In genomic region chr1:219724440-219724839, GRCh38 we compare ENCODE assay signal across 28 cellular contexts.
"Had no signal": no experiment of that assay in that cellular context is flagged by ENCODE, and none has a peak within 500 bp of the region (broad histone marks: within the 10 kb centered on the region; RNA-seq: fewer than 3 reads in every experiment).

No MANE protein-coding gene starts in this region.

- DNase-seq: activated CD4-positive, alpha-beta T cell treated with anti-CD3 and anti-CD28 coated beads, Interleukin-2, amount 50 U/mL, for 1 hour; activated CD4-positive, CD25-positive, alpha-beta regulatory T cell treated with anti-CD3 and anti-CD28 coated beads, Interleukin-2, amount 50 U/mL, for 72 hours; activated CD8-positive, alpha-beta T cell treated with anti-CD3 and anti-CD28 coated beads for 36 hours; activated gamma-delta T cell treated with Interleukin-2 at 50 U/mL for 16 hours; activated naive CD4-positive, alpha-beta T cell treated with anti-CD3 and anti-CD28 coated beads, Interleukin-2, amount 50 U/mL, for 16 hours; activated T-cell treated with anti-CD3 and anti-CD28 coated beads, Interleukin-2, amount 50 U/mL, for 4 hours; amniotic stem cell; brain microvascular endothelial cell; dorsolateral prefrontal cortex; effector memory CD4-positive, alpha-beta T cell; erythroblast; heart left ventricle; left lung; lower lobe of right lung; mesenchymal stem cell; natural killer cell; posterior cingulate gyrus; stimulated activated CD4-positive, alpha-beta T cell treated with anti-CD3 and anti-CD28 coated beads, Interleukin-15, amount 100 ng/mL, for 24 hours; stimulated activated CD4-positive, alpha-beta T cell treated with anti-CD3 and anti-CD28 coated beads, Interleukin-2, amount 100 ng/mL, for 24 hours; stimulated activated naive CD4-positive, alpha-beta T cell; T-helper 9 cell; tibial artery; upper lobe of right lung had no signal

- H3K27ac ChIP-seq: brain microvascular endothelial cell, coronary artery, dorsolateral prefrontal cortex, heart left ventricle, left lung, lower lobe of right lung, suprapubic skin, tibial artery, upper lobe of right lung, VCaP had no signal

- H3K27me3 ChIP-seq: brain microvascular endothelial cell, dorsolateral prefrontal cortex, heart left ventricle, left lung, suprapubic skin, tibial artery, upper lobe of right lung had no signal

- H3K36me3 Mint-ChIP-seq: natural killer cell had no signal

- H3K27ac Mint-ChIP-seq: activated CD8-positive, alpha-beta T cell treated with anti-CD3 and anti-CD28 coated beads for 36 hours; activated T-helper 17 cell treated with anti-CD3 and anti-CD28 coated beads, Interleukin-2, amount 50 U/mL, for 72 hours; natural killer cell had no signal

- H3K4me3 Mint-ChIP-seq: activated CD8-positive, alpha-beta T cell treated with anti-CD3 and anti-CD28 coated beads for 36 hours; activated T-cell treated with anti-CD3 and anti-CD28 coated beads, Interleukin-2, amount 50 U/mL, for 4 hours; activated T-helper 17 cell treated with anti-CD3 and anti-CD28 coated beads, Interleukin-2, amount 50 U/mL, for 72 hours; natural killer cell had no signal

- ATAC-seq: activated CD8-positive, alpha-beta T cell treated with anti-CD3 and anti-CD28 coated beads for 36 hours; activated T-cell treated with anti-CD3 and anti-CD28 coated beads, Interleukin-2, amount 50 U/mL, for 4 hours; activated T-helper 17 cell treated with anti-CD3 and anti-CD28 coated beads, Interleukin-2, amount 50 U/mL, for 72 hours; left lung; lower lobe of right lung; natural killer cell; right cardiac atrium; upper lobe of right lung had no signal

- H3K36me3 ChIP-seq: brain microvascular endothelial cell, heart left ventricle, left lung, lower lobe of right lung, suprapubic skin, tibial artery, upper lobe of right lung had no signal

- H3K27me3 Mint-ChIP-seq: activated CD8-positive, alpha-beta T cell treated with anti-CD3 and anti-CD28 coated beads for 36 hours; activated T-helper 17 cell treated with anti-CD3 and anti-CD28 coated beads, Interleukin-2, amount 50 U/mL, for 72 hours had no signal

- H3K4me1 ChIP-seq: heart left ventricle, left lung, lower lobe of right lung, suprapubic skin, tibial artery, upper lobe of right lung had no signal

- H3K4me3 ChIP-seq: coronary artery, dorsolateral prefrontal cortex, heart left ventricle, left lung, lower lobe of right lung, suprapubic skin, tibial artery, upper lobe of right lung had no signal

- H3K4me1 Mint-ChIP-seq: activated T-helper 17 cell treated with anti-CD3 and anti-CD28 coated beads, Interleukin-2, amount 50 U/mL, for 72 hours; natural killer cell had no signal
